17 cellular contexts compared by ENCODE assay signal in genomic region chr10:24501312-24501711, GRCh38.
"Had no signal": no experiment of that assay in that cellular context is flagged by ENCODE, and none has a peak within 500 bp of the region (broad histone marks: within the 10 kb centered on the region; RNA-seq: fewer than 3 reads in every experiment).

No MANE protein-coding gene starts in this region.

- H3K9me3 Mint-ChIP-seq: dendritic cell treated with granulocyte-macrophage colony-stimulating factor and Interleukin-4, amounts not matched to agents 40 ng/mL and 50 ng/mL, for 4 days; effector memory CD8-positive, alpha-beta T cell; endodermal cell; memory B cell had no signal

- H3K27ac Mint-ChIP-seq: dendritic cell treated with granulocyte-macrophage colony-stimulating factor and Interleukin-4, amounts not matched to agents 40 ng/mL and 50 ng/mL, for 4 days; effector memory CD8-positive, alpha-beta T cell; endodermal cell; memory B cell; naive thymus-derived CD4-positive, alpha-beta T cell had no signal

- H3K4me1 Mint-ChIP-seq: memory B cell; naive thymus-derived CD4-positive, alpha-beta T cell had no signal

- H3K4me3 Mint-ChIP-seq: dendritic cell treated with granulocyte-macrophage colony-stimulating factor and Interleukin-4, amounts not matched to agents 40 ng/mL and 50 ng/mL, for 4 days; effector memory CD8-positive, alpha-beta T cell; endodermal cell; memory B cell; naive thymus-derived CD4-positive, alpha-beta T cell had no signal

- DNase-seq: cortex of kidney; effector CD8-positive, alpha-beta T cell; effector memory CD8-positive, alpha-beta T cell; endodermal cell; erythroblast; foreskin keratinocyte; heart left ventricle; left colon; left ventricle myocardium inferior; mammary epithelial cell; mesendoderm; midbrain; naive thymus-derived CD4-positive, alpha-beta T cell had no signal

- ATAC-seq: effector memory CD8-positive, alpha-beta T cell; foreskin keratinocyte; gastroesophageal sphincter; heart left ventricle; left colon; left lobe of liver; naive thymus-derived CD4-positive, alpha-beta T cell had no signal

- H3K36me3 Mint-ChIP-seq: memory B cell; naive thymus-derived CD4-positive, alpha-beta T cell had no signal
